In the genomic region with DNA sequence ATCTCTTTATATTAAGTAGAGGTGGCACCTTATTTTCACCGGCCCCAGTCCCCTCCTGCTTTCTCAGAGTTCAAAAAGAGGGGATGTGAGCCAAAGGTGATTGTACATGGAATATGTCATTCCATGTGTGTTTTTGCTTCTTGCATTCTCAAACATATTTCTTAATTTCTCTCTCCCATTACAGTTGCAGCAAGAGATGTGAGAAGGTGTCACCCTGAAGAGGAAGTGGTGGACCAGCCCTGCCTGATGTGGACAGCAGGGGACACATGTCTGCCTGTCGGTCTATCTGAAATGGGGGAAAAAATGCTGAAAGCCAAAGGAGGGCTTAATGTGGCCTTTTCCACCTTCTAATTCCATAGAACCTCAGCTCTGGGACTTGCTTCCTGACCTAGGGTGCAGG, we compare ENCODE assay signal across 12 cellular contexts. TPM values are rescaled to one million over a fixed set of nuclear protein-coding genes. Genes with fewer than 3 reads are reported as not detected.
DNase-seq lines count a peak whose midpoint lies in the region; ATAC-seq, FAIRE-seq and TF ChIP-seq lines count a peak whose summit lies in the region.
"Had no signal": no experiment of that assay in that cellular context is flagged by ENCODE, and none has a peak within 500 bp of the region (broad histone marks: within the 10 kb centered on the region; RNA-seq: fewer than 3 reads in every experiment).

No MANE protein-coding gene starts in this region.

- no peak for TF ChIP-seq POLR2A in gastroesophageal sphincter (IDR thresholded peaks at IDR 0.05)

- peak overlapping the region; percentile 51 to 85 for H3K4me3 Mint-ChIP-seq in activated T-cell treated with anti-CD3 and anti-CD28 coated beads, Interleukin-2, amount 50 U/mL, for 72 hours

- no peak for TF ChIP-seq EP300 in gastroesophageal sphincter (IDR thresholded peaks at IDR 0.05)

- H3K9ac ChIP-seq in kidney (ENCODE audit: low read length in 2 of 2), result no peak overlapping the region

- H3K27ac Mint-ChIP-seq in activated T-cell treated with anti-CD3 and anti-CD28 coated beads, Interleukin-2, amount 50 U/mL, for 72 hours, result peak overlapping the region; percentile 44

- peaks cover 72% of the 10 kb centered on the region for H3K4me1 Mint-ChIP-seq in activated T-cell treated with anti-CD3 and anti-CD28 coated beads, Interleukin-2, amount 50 U/mL, for 72 hours (ENCODE audit: low read depth)

- peaks cover 3 to 4% of the 10 kb centered on the region in 2 donors for H3K36me3 Mint-ChIP-seq in activated T-cell treated with anti-CD3 and anti-CD28 coated beads, Interleukin-2, amount 50 U/mL, for 72 hours (ENCODE audit: insufficient read depth in 2 of 2)

- no peak for TF ChIP-seq CTCF in gastroesophageal sphincter (IDR thresholded peaks at IDR 0.05)
- no peak for TF ChIP-seq CTCF in kidney (IDR thresholded peaks at IDR 0.05; ENCODE audit: borderline replicate concordance, extremely low read depth, insufficient read depth)

- no peak for DNase-seq in activated T-cell treated with anti-CD3 and anti-CD28 coated beads, Interleukin-2, amount 50 U/mL, for 72 hours
- DNase-seq in activated T-cell treated with anti-CD3 and anti-CD28 coated beads for 4 hours (no peak), NOMO-1 treated with DMSO at 0.1 percent for 48 hours (lab: John Stamatoyannopoulos, UW; ENCODE audit: unreplicated experiment) (peak; percentile 67), substantia nigra (lab: John Stamatoyannopoulos, UW) (no peak), AG08395 (ENCODE audit: low spot score) (no peak), kidney (no peak), iPS-NIHi7 (ENCODE audit: extremely low spot score) (no peak)
- DNase-seq: activated CD4-positive, alpha-beta T cell treated with anti-CD3 and anti-CD28 coated beads, Interleukin-2, amount 50 U/mL, for 1 hour; NCI-H2227 treated with DMSO at 0.1 percent for 48 hours had no signal

- H3K9me3 ChIP-seq in gastroesophageal sphincter (no peaks in the 10 kb centered on the region), kidney (ENCODE audit: control insufficient read depth in 1 of 2, low read length in 2 of 2) (no peaks in the 10 kb centered on the region)
- H3K9me3 ChIP-seq: SJSA1 had no signal

- H3K9me3 Mint-ChIP-seq in activated T-cell treated with anti-CD3 and anti-CD28 coated beads, Interleukin-2, amount 50 U/mL, for 72 hours, result no peaks in the 10 kb centered on the region

- H3K27ac ChIP-seq in gastroesophageal sphincter (peak overlapping the region; percentile 78 to 99 (median 96)), substantia nigra (ENCODE audit: low read depth, low read length, poor library complexity, severe bottlenecking) (peak overlapping the region; percentile 26), kidney (ENCODE audit: low read depth in 2 of 2, low read length in 2 of 2) (no peak overlapping the region)
- H3K27ac ChIP-seq: epithelial cell of prostate, SJSA1 had no signal

- H3K27me3 ChIP-seq in gastroesophageal sphincter, result no peaks in the 10 kb centered on the region
- H3K27me3 ChIP-seq: SJSA1 had no signal

- ATAC-seq in activated T-cell treated with anti-CD3 and anti-CD28 coated beads, Interleukin-2, amount 50 U/mL, for 72 hours (replicated peaks in 1 of 2), result no peak
- ATAC-seq in gastroesophageal sphincter, result no peak

- WGBS in gastroesophageal sphincter (ENCODE audit: low coverage in 1 of 2), 2 donors, result 100% methylated on average over 1 of the region's 2 CpGs; no CpG with 5 or more reads in 1 of the 2 donors

- FAIRE-seq in kidney (lab: Jason Lieb, UNC), result no peak

- H3K36me3 ChIP-seq in gastroesophageal sphincter (no peaks in the 10 kb centered on the region), kidney (ENCODE audit: control insufficient read depth in 1 of 2, insufficient read depth in 2 of 2, low read length in 2 of 2) (no peaks in the 10 kb centered on the region)

- H3K4me1 ChIP-seq in gastroesophageal sphincter, result peaks cover 3 to 47% (median 3%) of the 10 kb centered on the region in 3 donors
- peaks cover 10 to 13% of the 10 kb centered on the region in 2 donors for H3K4me1 ChIP-seq in kidney (ENCODE audit: control insufficient read depth in 1 of 2, insufficient read depth in 1 of 2, low read depth in 1 of 2, low read length in 2 of 2)

- no peaks in the 10 kb centered on the region for H3K27me3 Mint-ChIP-seq in activated T-cell treated with anti-CD3 and anti-CD28 coated beads, Interleukin-2, amount 50 U/mL, for 72 hours (ENCODE audit: low read depth)

- no peak overlapping the region for H3K4me3 ChIP-seq in gastroesophageal sphincter
- H3K4me3 ChIP-seq in kidney (ENCODE audit: low read length in 2 of 2), result peak overlapping the region in 1 of 2 donors; percentile 15
- H3K4me3 ChIP-seq: SJSA1 had no signal

- intact Hi-C loops in kidney (cut with DNase I), result no loop called here

RNA-seq across cellular contexts. Expression of a gene that starts 1.9 kb away (rescaled TPM):
- 100 to 1,000 TPM; 154 to 157 TPM for total RNA-seq in activated T-cell treated with anti-CD3 and anti-CD28 coated beads, Interleukin-2, amount 50 U/mL, for 72 hours
- 100 to 1,000 TPM; 116 to 172 (median 136) TPM for total RNA-seq in gastroesophageal sphincter
- 50.1 TPM for total RNA-seq in kidney
- 6.4 TPM for polyA plus RNA-seq in kidney (ENCODE audit: insufficient read depth, low read depth, low replicate concordance)

Comparison
In these comparisons a context has a peak if more than half of its experiments do, and no peak if none do; other contexts are left out.
1. H3K27ac ChIP-seq: peak in gastroesophageal sphincter (4 of 4) and substantia nigra (single experiment); none in kidney (0 of 2).